Comparison of ENCODE assay signal across 16 cellular contexts in the genomic region with DNA sequence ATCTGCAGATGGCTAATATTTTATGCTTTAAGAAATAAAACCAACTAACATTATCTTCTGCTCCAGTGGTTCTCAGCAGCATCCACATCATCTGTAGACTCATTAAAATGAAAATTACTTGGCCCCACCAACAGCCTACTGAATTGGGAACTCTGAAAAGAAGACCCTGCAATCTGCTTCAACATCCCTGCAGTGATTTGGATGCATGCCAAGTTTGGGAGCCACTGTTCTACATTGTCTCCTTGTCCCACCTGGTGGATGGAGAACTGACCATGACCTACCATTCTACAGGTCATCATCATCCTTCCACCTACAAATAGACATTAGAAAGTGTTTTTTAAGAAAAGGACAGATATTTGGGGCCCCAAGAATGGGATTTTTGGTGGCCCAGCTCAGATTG.
A peak's percentile ranks its signal among the peaks of the same experiment; 100 is the strongest.
DNase-seq lines count a peak whose midpoint lies in the region; ATAC-seq and TF ChIP-seq lines count a peak whose summit lies in the region.
"Had no signal": no experiment of that assay in that cellular context is flagged by ENCODE, and none has a peak within 500 bp of the region (broad histone marks: within the 10 kb centered on the region; RNA-seq: fewer than 3 reads in every experiment).

No MANE protein-coding gene starts in this region.

- TF ChIP-seq CTCF in BE2C (IDR thresholded peaks at IDR 0.05; ENCODE audit: low read depth, low read length) (no peak), HEK293 (tag by site-specific recombination; IDR thresholded peaks at IDR 0.05) (no peak), neural progenitor cell (IDR thresholded peaks at IDR 0.05) (no peak)

- H3K79me2 ChIP-seq in neural progenitor cell (ENCODE audit: low read depth) = no peaks in the 10 kb centered on the region

- H2AFZ ChIP-seq in neural progenitor cell (replicated peaks) = no peak overlapping the region
- H2AFZ ChIP-seq: PC-9 had no signal

- H3K27me3 ChIP-seq in BE2C = no peaks in the 10 kb centered on the region; the same call in none of the 2 replicates
- no peaks in the 10 kb centered on the region for H3K27me3 ChIP-seq in neural progenitor cell
- H3K27me3 ChIP-seq: SJSA1 had no signal

- H3K4me1 ChIP-seq in BE2C (no peaks in the 10 kb centered on the region), HEK293 (ENCODE audit: control insufficient read depth, insufficient read depth, low read length) (no peaks in the 10 kb centered on the region), neural progenitor cell (no peaks in the 10 kb centered on the region)
- H3K4me1 ChIP-seq: SJSA1 had no signal

- no peaks in the 10 kb centered on the region for H4K20me1 ChIP-seq in neural progenitor cell (ENCODE audit: low read depth)

- no peak overlapping the region for H3K9ac ChIP-seq in neural progenitor cell

- H3F3A ChIP-seq in neural progenitor cell (ENCODE audit: low read depth) = no peaks in the 10 kb centered on the region

- no peak overlapping the region for H3K27ac Mint-ChIP-seq in neural progenitor cell
- H3K27ac Mint-ChIP-seq: H9 had no signal

- CTCF ChIA-PET in HEK293 (lab: Yijun Ruan, JAX) = interaction anchor here (0.6 to 2.5 kb wide), 2 partner anchors 15 to 1156 kb away, joined by 3 to 15 read pairs; no protein-coding TSS in a partner anchor

- DNase-seq in BE2C = peak; percentile 31
- peak; percentile 87 for DNase-seq in NCI-H69 (lab: John Stamatoyannopoulos, UW)
- DNase-seq in DMS79 treated with DMSO at 0.1 percent for 48 hours (lab: John Stamatoyannopoulos, UW) = no peak
- no peak for DNase-seq in neural progenitor cell (ENCODE audit: low spot score)
- DNase-seq: H9, NCI-H1105, NCI-H187, NCI-H2171, NCI-H526, PC-9 had no signal

- H3K9me3 ChIP-seq in BE2C = no peaks in the 10 kb centered on the region
- H3K9me3 ChIP-seq in HEK293 (ENCODE audit: control insufficient read depth, insufficient read depth, low read depth, low read length) = no peaks in the 10 kb centered on the region
- H3K9me3 ChIP-seq in neural progenitor cell (ENCODE audit: low read depth) = no peaks in the 10 kb centered on the region
- H3K9me3 ChIP-seq: SJSA1 had no signal

- H3K4me3 ChIP-seq in BE2C (ENCODE audit: low read depth, low read length) (no peak overlapping the region), HEK293 (ENCODE audit: low read depth, low read length) (no peak overlapping the region), neural progenitor cell (no peak overlapping the region)
- H3K4me3 ChIP-seq: PC-9, SJSA1 had no signal

- no peak overlapping the region for H3K4me3 Mint-ChIP-seq in neural progenitor cell
- H3K4me3 Mint-ChIP-seq: H9 had no signal

- H3K36me3 ChIP-seq in BE2C (no peaks in the 10 kb centered on the region), HEK293 (ENCODE audit: control insufficient read depth in 2 of 2, insufficient read depth in 1 of 2, low read length in 2 of 2) (no peaks in the 10 kb centered on the region), neural progenitor cell (no peaks in the 10 kb centered on the region)
- H3K36me3 ChIP-seq: SJSA1 had no signal

- H3K9me3 Mint-ChIP-seq in neural progenitor cell = peaks cover 2% of the 10 kb centered on the region
- H3K9me3 Mint-ChIP-seq: H9 had no signal

- no peaks in the 10 kb centered on the region for H3K36me3 Mint-ChIP-seq in neural progenitor cell

- POLR2A ChIA-PET in HEK293 (lab: Yijun Ruan, JAX) = no interaction called here

- ATAC-seq in GM21526 (IDR thresholded peaks at IDR 0.05; ENCODE audit: low FRiP score, unreplicated experiment) (no peak), GM21529 (IDR thresholded peaks at IDR 0.05; ENCODE audit: unreplicated experiment) (no peak)

- H3K27me3 Mint-ChIP-seq in neural progenitor cell (ENCODE audit: insufficient read depth, low read depth) = peaks cover 11% of the 10 kb centered on the region

- H3K27ac ChIP-seq in HEK293 (ENCODE audit: extremely low read depth, low read depth, low read length) = no peak overlapping the region
- peak overlapping the region; percentile 99 for H3K27ac ChIP-seq in cingulate gyrus (ENCODE audit: low read depth, low read length)
- no peak overlapping the region for H3K27ac ChIP-seq in neural progenitor cell
- H3K27ac ChIP-seq: C4-2B, PC-9, SJSA1 had no signal

- H3K4me1 Mint-ChIP-seq in neural progenitor cell = no peaks in the 10 kb centered on the region
- H3K4me1 Mint-ChIP-seq: H9 had no signal

- H3K4me2 ChIP-seq in neural progenitor cell = no peak overlapping the region
- H3K4me2 ChIP-seq: PC-9 had no signal

TF ChIP-seq in HEK293, 187 proteins besides CTCF, POLR2A, EP300 and RAD21:
- TF ChIP-seq MYNN (tag by site-specific recombination; IDR thresholded peaks at IDR 0.05; ENCODE audit: borderline replicate concordance) (no peak), ZNF311 (tag by site-specific recombination; IDR thresholded peaks at IDR 0.05; ENCODE audit: borderline replicate concordance) (no peak), ZBTB20 (tag by site-specific recombination; IDR thresholded peaks at IDR 0.05) (peak; percentile 51; the same call in 1 of the 2 replicates)

Comparison
In these comparisons a context has a peak if more than half of its experiments do, and no peak if none do; other contexts are left out.
1. DNase-seq: peak in BE2C (single experiment) and NCI-H69 (single experiment); none in DMS79 treated with DMSO at 0.1 percent for 48 hours (single experiment) and neural progenitor cell (single experiment).